Comparison of ENCODE assay signal across 8 cellular contexts in genomic region chr6:151765444-151765886, GRCh38. TPM values are rescaled to one million over a fixed set of nuclear protein-coding genes. Genes with fewer than 3 reads are reported as not detected.
A peak's percentile ranks its signal among the peaks of the same experiment; 100 is the strongest.
DNase-seq lines count a peak whose midpoint lies in the region; ATAC-seq and TF ChIP-seq lines count a peak whose summit lies in the region.

No MANE protein-coding gene starts in this region.

- intact Hi-C loops in activated B cell treated with CpG ODN at 0.5 μM for 24 hours (cut with micrococcal nuclease) = loop anchor here (1.0 to 10.0 kb wide), 7 partner anchors 41 to 569 kb away; partner anchors contain the start of genes ESR1 and RMND1

- H3K27ac Mint-ChIP-seq in activated B cell treated with CpG ODN at 0.5 μM for 24 hours = no peak overlapping the region
- no peak overlapping the region for H3K27ac Mint-ChIP-seq in neural crest cell (ENCODE audit: unreplicated experiment)

- peak; percentile 70 for ATAC-seq in GM18861 (IDR thresholded peaks at IDR 0.05; ENCODE audit: unreplicated experiment)
- peak; percentile 50 for ATAC-seq in HG03103 (IDR thresholded peaks at IDR 0.05; ENCODE audit: low read depth, unreplicated experiment)
- peak; percentile 52 for ATAC-seq in activated B cell treated with CpG ODN at 0.5 μM for 24 hours (ENCODE audit: low read depth)
- ATAC-seq in GM21423 (IDR thresholded peaks at IDR 0.05; ENCODE audit: unreplicated experiment) = no peak

- H3K9me3 Mint-ChIP-seq in activated B cell treated with CpG ODN at 0.5 μM for 24 hours = no peaks in the 10 kb centered on the region
- H3K9me3 Mint-ChIP-seq in neural crest cell = no peaks in the 10 kb centered on the region

- TF ChIP-seq CTCF in activated B cell treated with CpG ODN at 0.5 μM for 24 hours (IDR thresholded peaks at IDR 0.05) = peak; percentile 26
- TF ChIP-seq CTCF in neural crest cell (conservative IDR thresholded peaks at IDR 0.05) = peak; percentile 80

- no peak overlapping the region for H3K4me3 Mint-ChIP-seq in activated B cell treated with CpG ODN at 0.5 μM for 24 hours
- H3K4me3 Mint-ChIP-seq in neural crest cell = no peak overlapping the region

- DNase-seq in CD1c-positive myeloid dendritic cell (ENCODE audit: extremely low spot score) (peak; percentile 72), NCI-H2171 (lab: John Stamatoyannopoulos, UW) (peak; percentile 16), activated B cell treated with CpG ODN at 0.5 μM for 24 hours (no peak), fibroblast of peridontal ligament (ENCODE audit: extremely low read depth) (peak; percentile 96), neural crest cell (ENCODE audit: low read depth, low spot score) (peak; percentile 46)

- H3K36me3 Mint-ChIP-seq in activated B cell treated with CpG ODN at 0.5 μM for 24 hours (ENCODE audit: low read depth) = no peaks in the 10 kb centered on the region
- no peaks in the 10 kb centered on the region for H3K36me3 Mint-ChIP-seq in neural crest cell (ENCODE audit: low read depth)

- H3K4me1 Mint-ChIP-seq in activated B cell treated with CpG ODN at 0.5 μM for 24 hours (peaks cover 26% of the 10 kb centered on the region), neural crest cell (peaks cover 12% of the 10 kb centered on the region)

- H3K27me3 Mint-ChIP-seq in activated B cell treated with CpG ODN at 0.5 μM for 24 hours = no peaks in the 10 kb centered on the region
- H3K27me3 Mint-ChIP-seq in neural crest cell (ENCODE audit: low read depth) = peaks cover 40% of the 10 kb centered on the region

- CTCF ChIA-PET in activated B cell treated with CpG ODN at 0.5 μM for 24 hours (lab: Charles Lee) = interaction anchor here (0.7 to 4.5 kb wide), 21 partner anchors 9 to 566 kb away, joined by 3 to 69 read pairs (median 4); partner anchors contain the start of gene ESR1

- POLR2A ChIA-PET in activated B cell treated with CpG ODN at 0.5 μM for 24 hours (lab: Charles Lee) = interaction anchor here (1.5 to 1.7 kb wide), 2 partner anchors 75 to 359 kb away, joined by 8 to 12 read pairs; no protein-coding TSS in a partner anchor

RNA-seq across cellular contexts. Expression of gene ESR1, which starts 42.0 kb away (rescaled TPM):
- total RNA-seq in activated B cell treated with CpG ODN at 0.5 μM for 24 hours (10.9 and 17.5 TPM in 2 replicates), neural crest cell (not detected in 2 replicates)

Comparison
In these comparisons a context has a peak if more than half of its experiments do, and no peak if none do; other contexts are left out.
1. RNA of gene ESR1, which starts 42.0 kb away (total RNA-seq): 10.9 to 17.5 TPM in activated B cell treated with CpG ODN at 0.5 μM for 24 hours; not detected in neural crest cell; every median in the first group is over 10 times any median in the second.